ENCODE assay signal across 7 cellular contexts in the genomic region with DNA sequence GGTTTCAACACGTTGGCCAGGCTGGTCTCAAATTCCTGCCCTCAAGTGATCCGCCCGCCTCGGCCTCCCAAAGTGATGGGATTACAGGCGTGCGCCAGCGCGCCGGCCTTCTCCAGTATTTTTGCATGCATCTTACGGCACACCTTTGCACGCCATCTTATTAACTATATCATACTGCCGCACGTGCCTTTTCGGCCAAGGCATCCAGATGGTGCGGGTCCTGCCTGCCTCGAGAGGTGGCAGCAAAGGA. TPM values are rescaled to one million over a fixed set of nuclear protein-coding genes. Genes with fewer than 3 reads are reported as not detected.
DNase-seq lines count a peak whose midpoint lies in the region; ATAC-seq, FAIRE-seq and TF ChIP-seq lines count a peak whose summit lies in the region.

No MANE protein-coding gene starts in this region.

- CTCF ChIA-PET in K562 (lab: Yijun Ruan, JAX; ENCODE audit: low intra/inter-chr PET ratio): no interaction called here

- H3K27ac ChIP-seq in K562 (ENCODE audit: extremely low read depth, low read depth, low read length) (peak overlapping the region; percentile 94), mesenchymal stem cell (ENCODE audit: low read length, poor library complexity, severe bottlenecking) (peak overlapping the region; percentile 17)

- no peak for FAIRE-seq in K562 (lab: Jason Lieb, UNC)

- BruUV-seq in K562 (replicated peaks; lab: Mats Ljungman, UMichigan): no TSS peak

- peak overlapping the region; percentile 80; the same call in 1 of the 2 replicates for H3K4me2 ChIP-seq in K562 (ENCODE audit: insufficient read depth, low read length)
- H3K4me2 ChIP-seq in mesenchymal stem cell (ENCODE audit: low read length, poor library complexity, severe bottlenecking): peak overlapping the region; percentile 99

- peak overlapping the region; percentile 94 to 97 for H3K18ac ChIP-seq in mesenchymal stem cell (ENCODE audit: low read depth in 1 of 2, low read length in 2 of 2)

- H4K91ac ChIP-seq in mesenchymal stem cell (ENCODE audit: low read length): no peak overlapping the region

- TF ChIP-seq POLR2A in K562 (conservative IDR thresholded peaks at IDR 0.05): no peak

- ATAC-seq in K562: no peak
- ATAC-seq in HG03280 (IDR thresholded peaks at IDR 0.05; ENCODE audit: unreplicated experiment): no peak
- ATAC-seq in GM18861 (IDR thresholded peaks at IDR 0.05; ENCODE audit: unreplicated experiment): no peak

- DNase-seq in NAMALWA (ENCODE audit: low spot score): peak; percentile 93
- DNase-seq in K562 (ENCODE audit: extremely low read depth in 1 of 4, low spot score in 3 of 4): no peak
- peak; percentile 84 for DNase-seq in mesenchymal stem cell
- no peak for DNase-seq in OCI-M1 (lab: John Stamatoyannopoulos, UW)

- no peak overlapping the region for H2BK120ac ChIP-seq in mesenchymal stem cell (ENCODE audit: low read depth, low read length)

- TF ChIP-seq CTCF in GM12873 (IDR thresholded peaks at IDR 0.05; ENCODE audit: insufficient read depth, low read depth, low read length, missing control alignments): peak; percentile 46
- peak in 1 of 3 experiments; percentile 50; a peak in 3 of 6 replicates for TF ChIP-seq CTCF in K562 (IDR thresholded peaks at IDR 0.05 in 2 of 3, conservative IDR thresholded peaks at IDR 0.05 in 1 of 3; ENCODE audit: insufficient read depth in 2 of 3, low read depth in 1 of 3, low read length in 3 of 3)

- peaks cover 3 to 21% of the 10 kb centered on the region in 2 experiments; a peak in 3 of 5 replicates for H3K4me1 ChIP-seq in K562 (replicated peaks in 1 of 2; ENCODE audit: control insufficient read depth in 2 of 2, insufficient read depth in 2 of 2, low read length in 2 of 2)
- peaks cover 14% of the 10 kb centered on the region for H3K4me1 ChIP-seq in mesenchymal stem cell (ENCODE audit: control insufficient read depth, insufficient read depth, low read depth, low read length)

- no peak overlapping the region for H2BK12ac ChIP-seq in mesenchymal stem cell (ENCODE audit: low read length in 2 of 2)

- no peaks in the 10 kb centered on the region for H3K9me1 ChIP-seq in K562 (ENCODE audit: control insufficient read depth, insufficient read depth, low read length)

- under 1% methylated on average over 13 of the region's 16 CpGs for WGBS in K562 (ENCODE audit: insufficient coverage, low coverage, missing lambda C conversion rate)
- 2% methylated on average over 16 of the region's 16 CpGs for WGBS in mesenchymal stem cell

- no peak overlapping the region for H2BK15ac ChIP-seq in mesenchymal stem cell (ENCODE audit: low read depth, poor library complexity, severe bottlenecking)

- no peak overlapping the region for H2BK5ac ChIP-seq in mesenchymal stem cell (ENCODE audit: low read depth, low read length, poor library complexity, severe bottlenecking)

- no peak overlapping the region for H3K14ac ChIP-seq in mesenchymal stem cell (ENCODE audit: low read length in 2 of 2)

- peaks cover 4% of the 10 kb centered on the region for H3K9me3 ChIP-seq in K562 (replicated peaks; ENCODE audit: control insufficient read depth, insufficient read depth, low read depth, low read length)
- no peaks in the 10 kb centered on the region for H3K9me3 ChIP-seq in mesenchymal stem cell (ENCODE audit: control insufficient read depth, low read length)

- H3K36me3 ChIP-seq in K562 (ENCODE audit: control insufficient read depth, insufficient read depth, low read length) (peaks cover 21% of the 10 kb centered on the region), mesenchymal stem cell (ENCODE audit: control insufficient read depth in 1 of 2, insufficient read depth in 2 of 2, low read depth in 1 of 2, low read length in 2 of 2) (peaks cover 12 to 13% of the 10 kb centered on the region in 2 experiments)

- TF ChIP-seq RAD21 in K562 (CRISPR knock-in tag; conservative IDR thresholded peaks at IDR 0.05 in 1 of 2, IDR thresholded peaks at IDR 0.05 in 1 of 2): no peak

- H3K79me1 ChIP-seq in mesenchymal stem cell (replicated peaks; ENCODE audit: low read length, poor library complexity, severe bottlenecking): peaks cover 22% of the 10 kb centered on the region

- no peak overlapping the region for H3K4ac ChIP-seq in mesenchymal stem cell (ENCODE audit: low read depth in 1 of 2, low read length in 2 of 2)

- no peak overlapping the region for H3K23ac ChIP-seq in mesenchymal stem cell (ENCODE audit: low read length in 2 of 2)

- intact Hi-C loops in K562 (cut with micrococcal nuclease): no loop called here

- H3K9ac ChIP-seq in K562 (ENCODE audit: insufficient read depth in 1 of 2, low read depth in 2 of 2, low read length in 2 of 2): peak overlapping the region; percentile 87 to 100
- H3K9ac ChIP-seq in mesenchymal stem cell (ENCODE audit: low read length): peak overlapping the region; percentile 89

- no peaks in the 10 kb centered on the region for H4K20me1 ChIP-seq in K562 (replicated peaks; ENCODE audit: control insufficient read depth, insufficient read depth, low read length)

- TF ChIP-seq EP300 in K562 (IDR thresholded peaks at IDR 0.05; ENCODE audit: low read length): no peak

- POLR2A ChIA-PET in K562 (lab: Yijun Ruan, JAX): interaction anchor here (0.5 to 3.0 kb wide), 7 partner anchors 8 to 810 kb away, joined by 3 to 16 read pairs (median 5); no protein-coding TSS in a partner anchor

- in situ Hi-C loops in K562 (cut with MboI): no loop called here

- H4K8ac ChIP-seq in mesenchymal stem cell (ENCODE audit: low read length): peak overlapping the region; percentile 66

- H3K27me3 ChIP-seq in K562 (ENCODE audit: control insufficient read depth in 2 of 2, insufficient read depth in 2 of 2, low read length in 2 of 2) (no peaks in the 10 kb centered on the region), mesenchymal stem cell (ENCODE audit: control insufficient read depth in 1 of 2, insufficient read depth in 1 of 2, low read length in 2 of 2) (no peaks in the 10 kb centered on the region)

- H2AFZ ChIP-seq in K562 (ENCODE audit: low read depth, low read length) (no peak overlapping the region), mesenchymal stem cell (ENCODE audit: low read depth, low read length) (no peak overlapping the region)

- H2AK5ac ChIP-seq in mesenchymal stem cell (ENCODE audit: low read length, severe bottlenecking): no peak overlapping the region

- H3K4me3 ChIP-seq in K562: peak overlapping the region; percentile 63
- H3K4me3 ChIP-seq in mesenchymal stem cell (ENCODE audit: insufficient read depth in 1 of 2, low read depth in 1 of 2, low read length in 2 of 2): peak overlapping the region; percentile 84 to 87

- H3K79me2 ChIP-seq in K562 (ENCODE audit: control insufficient read depth, insufficient read depth, low read length): peaks cover 36% of the 10 kb centered on the region

RNA-seq across cellular contexts. Expression of gene ING5, which starts 0.8 kb away (rescaled TPM):
- 115 and 209 TPM in 2 replicates for total RNA-seq in K562 (2011; cell fraction: chromatin; rRNA removed; ENCODE audit: low replicate concordance)
- 112 and 114 TPM in 2 replicates for total RNA-seq in K562 (2011; cell fraction: nucleolus; rRNA removed)
- total RNA-seq in K562 (2011; cell fraction: nucleoplasm; rRNA removed): 67.4 and 95.2 TPM in 2 replicates
- 28.7 and 30.5 TPM in 2 replicates for total RNA-seq in K562 (2014; rRNA removed)
- 23.2 and 27.9 TPM in 2 replicates for total RNA-seq in K562 (2014; rRNA removed; fragmentation: Illumina TruSeq; extraction: Trizol)
- 26.9 and 28.4 TPM in 2 replicates for total RNA-seq in K562 (2015; rRNA removed; fragmentation: Illumina TruSeq; extraction: Trizol)
- 25.1 and 27.5 TPM in 2 replicates for total RNA-seq in K562 (2021)
- polyA plus RNA-seq in K562 (2011; rRNA removed): 32.0 and 37.2 TPM in 2 replicates
- polyA plus RNA-seq in K562 (2011; cell fraction: cytosol; rRNA removed): 27.3 and 27.8 TPM in 2 replicates
- polyA plus RNA-seq in K562 (2011; cell fraction: nucleus; rRNA removed): 77.4 and 82.1 TPM in 2 replicates
- 23.3 and 29.6 TPM in 2 replicates for polyA plus RNA-seq in K562 (2012)
- 21.9 and 23.2 TPM in 2 replicates for polyA plus RNA-seq in K562 (2014; fragmentation: Illumina TruSeq; extraction: Trizol)
- polyA plus RNA-seq in K562 (2014; fragmentation: Nextera tagmentation; extraction: Ambion mirVana): 10 to 100 TPM; 10.4 to 13.2 TPM
- polyA plus RNA-seq in K562 (2014; rRNA removed): 53.3 and 73.4 TPM in 2 replicates
- 33.2 and 34.8 TPM in 2 replicates for polyA minus RNA-seq in K562 (2011; rRNA and poly(A)+ RNA removed)
- polyA minus RNA-seq in K562 (2011; cell fraction: cytosol; rRNA and poly(A)+ RNA removed): 17.5 and 22.4 TPM in 2 replicates
- 22.6 and 23.5 TPM in 2 replicates for polyA minus RNA-seq in K562 (2011; cell fraction: nucleus; rRNA and poly(A)+ RNA removed)
- polyA plus RNA-seq in mesenchymal stem cell (2013, experiment 1 of 2): 11.3 TPM
- polyA plus RNA-seq in mesenchymal stem cell (2013, experiment 2 of 2): 11.4 TPM

RNA-seq across cellular contexts. Expression of gene DTYMK, which starts 14.5 kb away (rescaled TPM):
- 57.7 and 95.5 TPM in 2 replicates for total RNA-seq in K562 (2011; cell fraction: chromatin; rRNA removed; ENCODE audit: low replicate concordance)
- total RNA-seq in K562 (2011; cell fraction: nucleolus; rRNA removed): 74.7 and 77.5 TPM in 2 replicates
- total RNA-seq in K562 (2011; cell fraction: nucleoplasm; rRNA removed): 86.8 and 106 TPM in 2 replicates
- total RNA-seq in K562 (2014; rRNA removed) (78.1 and 81.1 TPM in 2 replicates), K562 (2014; rRNA removed; fragmentation: Illumina TruSeq; extraction: Trizol) (26.5 and 31.9 TPM in 2 replicates), K562 (2015; rRNA removed; fragmentation: Illumina TruSeq; extraction: Trizol) (47.9 and 55.3 TPM in 2 replicates), K562 (2021) (83.3 and 85.0 TPM in 2 replicates)
- polyA plus RNA-seq in K562 (2011; rRNA removed) (51.2 and 51.8 TPM in 2 replicates), K562 (2014; fragmentation: Illumina TruSeq; extraction: Trizol) (43.4 and 50.3 TPM in 2 replicates), K562 (2014; fragmentation: Nextera tagmentation; extraction: Ambion mirVana) (10 to 100 TPM in 1 of 2 experiments, 1 to 10 TPM in 1; 8.2 to 20.4 TPM), K562 (2014; rRNA removed) (68.7 and 79.5 TPM in 2 replicates)
- polyA plus RNA-seq in K562 (2011; cell fraction: cytosol; rRNA removed): 45.7 and 67.7 TPM in 2 replicates
- 49.7 and 59.0 TPM in 2 replicates for polyA plus RNA-seq in K562 (2011; cell fraction: nucleus; rRNA removed)
- 49.1 and 64.7 TPM in 2 replicates for polyA plus RNA-seq in K562 (2012)
- polyA minus RNA-seq in K562 (2011; rRNA and poly(A)+ RNA removed): 9.9 and 12.3 TPM in 2 replicates
- polyA minus RNA-seq in K562 (2011; cell fraction: cytosol; rRNA and poly(A)+ RNA removed): 22.5 and 22.9 TPM in 2 replicates
- polyA minus RNA-seq in K562 (2011; cell fraction: nucleus; rRNA and poly(A)+ RNA removed): 12.9 and 17.8 TPM in 2 replicates
- polyA plus RNA-seq in mesenchymal stem cell (2013, experiment 1 of 2): 20.3 TPM
- 20.5 TPM for polyA plus RNA-seq in mesenchymal stem cell (2013, experiment 2 of 2)

RNA-seq across cellular contexts. Expression of gene D2HGDH, which starts 33.4 kb away (rescaled TPM):
- 47.1 and 160 TPM in 2 replicates for total RNA-seq in K562 (2011; cell fraction: chromatin; rRNA removed; ENCODE audit: low replicate concordance)
- 99.4 and 106 TPM in 2 replicates for total RNA-seq in K562 (2011; cell fraction: nucleolus; rRNA removed)
- total RNA-seq in K562 (2011; cell fraction: nucleoplasm; rRNA removed): 49.9 and 63.9 TPM in 2 replicates
- total RNA-seq in K562 (2014; rRNA removed) (22.4 and 23.3 TPM in 2 replicates), K562 (2014; rRNA removed; fragmentation: Illumina TruSeq; extraction: Trizol) (1.7 and 4.4 TPM in 2 replicates), K562 (2015; rRNA removed; fragmentation: Illumina TruSeq; extraction: Trizol) (10.3 and 10.9 TPM in 2 replicates), K562 (2021) (26.0 and 30.8 TPM in 2 replicates)
- polyA plus RNA-seq in K562 (2011; rRNA removed) (15.2 and 25.7 TPM in 2 replicates), K562 (2014; fragmentation: Illumina TruSeq; extraction: Trizol) (5.1 and 10.1 TPM in 2 replicates), K562 (2014; fragmentation: Nextera tagmentation; extraction: Ambion mirVana) (under 1 TPM; 0.39 to 0.52 TPM), K562 (2014; rRNA removed) (26.5 and 29.0 TPM in 2 replicates)
- 10.4 and 20.9 TPM in 2 replicates for polyA plus RNA-seq in K562 (2011; cell fraction: cytosol; rRNA removed)
- polyA plus RNA-seq in K562 (2011; cell fraction: nucleus; rRNA removed): 136 and 197 TPM in 2 replicates
- 28.7 and 36.6 TPM in 2 replicates for polyA plus RNA-seq in K562 (2012)
- 4.4 and 10.4 TPM in 2 replicates for polyA minus RNA-seq in K562 (2011; rRNA and poly(A)+ RNA removed)
- 14.4 and 21.0 TPM in 2 replicates for polyA minus RNA-seq in K562 (2011; cell fraction: cytosol; rRNA and poly(A)+ RNA removed)
- polyA minus RNA-seq in K562 (2011; cell fraction: nucleus; rRNA and poly(A)+ RNA removed): 33.7 and 35.7 TPM in 2 replicates
- 5.7 TPM for polyA plus RNA-seq in mesenchymal stem cell (2013, experiment 1 of 2)
- polyA plus RNA-seq in mesenchymal stem cell (2013, experiment 2 of 2): 5.3 TPM

Comparison
In these comparisons a context has a peak if more than half of its experiments do, and no peak if none do; other contexts are left out.
1. DNase-seq: peak in NAMALWA (single experiment) and mesenchymal stem cell (single experiment); none in K562 (0 of 4) and OCI-M1 (single experiment).